9 cellular contexts compared by ENCODE assay signal in the genomic region with DNA sequence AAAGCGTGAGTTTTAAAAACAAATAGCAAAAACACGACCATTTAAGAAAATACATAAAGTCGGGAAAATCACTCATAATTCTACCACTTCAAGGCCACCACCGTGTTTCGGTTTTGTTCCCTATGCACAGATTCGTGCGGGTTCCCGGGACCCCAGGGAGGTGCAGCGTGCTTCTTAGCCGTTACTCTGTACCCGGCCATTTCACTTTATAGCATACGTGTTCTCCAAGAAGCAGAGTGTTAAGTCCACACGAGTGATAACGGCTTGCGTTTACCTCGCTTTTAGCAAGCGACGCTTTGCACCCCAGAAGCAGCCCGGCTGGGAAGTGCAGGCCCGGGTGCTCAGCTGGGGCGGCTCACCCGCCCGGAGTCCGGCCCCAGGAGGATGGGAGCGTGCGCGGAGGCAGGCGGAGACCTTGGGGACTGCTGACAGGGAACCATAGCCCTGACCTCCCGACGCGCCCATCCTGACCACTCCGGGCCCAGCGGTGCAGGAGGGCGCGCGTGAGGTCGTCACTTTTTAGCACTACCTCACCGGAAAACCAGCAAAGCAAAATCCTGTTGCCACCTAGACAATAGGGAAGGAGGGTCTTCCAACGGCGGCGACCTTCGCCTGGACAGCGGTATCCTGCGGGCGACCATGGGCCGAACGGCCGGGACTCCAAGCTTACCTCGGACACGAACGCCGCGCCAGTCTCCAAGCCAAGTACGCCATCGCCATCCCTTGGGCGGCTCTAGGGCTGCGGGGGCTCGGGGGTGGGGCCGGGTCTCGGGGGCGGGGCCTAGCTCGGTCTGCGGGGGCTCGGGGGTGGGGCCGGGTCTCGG. TPM values are rescaled to one million over a fixed set of nuclear protein-coding genes. Genes with fewer than 3 reads are reported as not detected.
DNase-seq lines count a peak whose midpoint lies in the region; ATAC-seq, FAIRE-seq and TF ChIP-seq lines count a peak whose summit lies in the region.
"Had no signal": no experiment of that assay in that cellular context is flagged by ENCODE, and none has a peak within 500 bp of the region (broad histone marks: within the 10 kb centered on the region; RNA-seq: fewer than 3 reads in every experiment).

A gene with protein sequence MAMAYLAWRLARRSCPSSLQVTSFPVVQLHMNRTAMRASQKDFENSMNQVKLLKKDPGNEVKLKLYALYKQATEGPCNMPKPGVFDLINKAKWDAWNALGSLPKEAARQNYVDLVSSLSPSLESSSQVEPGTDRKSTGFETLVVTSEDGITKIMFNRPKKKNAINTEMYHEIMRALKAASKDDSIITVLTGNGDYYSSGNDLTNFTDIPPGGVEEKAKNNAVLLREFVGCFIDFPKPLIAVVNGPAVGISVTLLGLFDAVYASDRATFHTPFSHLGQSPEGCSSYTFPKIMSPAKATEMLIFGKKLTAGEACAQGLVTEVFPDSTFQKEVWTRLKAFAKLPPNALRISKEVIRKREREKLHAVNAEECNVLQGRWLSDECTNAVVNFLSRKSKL (minus strand): TSS at position 735 of the 824 bp plus-strand sequence. CDS start 15 bp downstream, at position 720.

- in situ Hi-C loops in Panc1 (cut with HindIII; ENCODE audit: low pct_unique_long_range_greater_than_20kb, low sequenced_read_pairs): no loop called here

- H3K36me3 Mint-ChIP-seq in CD4-positive, alpha-beta memory T cell: peaks cover 26 to 36% of the 10 kb centered on the region in 2 donors

- no peaks in the 10 kb centered on the region for H3K9me3 ChIP-seq in CD4-positive, alpha-beta memory T cell (ENCODE audit: control insufficient read depth in 1 of 2, low read length in 2 of 2)
- H3K9me3 ChIP-seq in Panc1 (ENCODE audit: control insufficient read depth, insufficient read depth, low read depth, low read length) (no peaks in the 10 kb centered on the region), neuron (ENCODE audit: low read length) (peaks cover 2% of the 10 kb centered on the region), testis (no peaks in the 10 kb centered on the region)

- peaks cover 13% of the 10 kb centered on the region for H3K36me3 ChIP-seq in CD4-positive, alpha-beta memory T cell (ENCODE audit: insufficient read depth, low read length)
- H3K36me3 ChIP-seq in Panc1 (ENCODE audit: control insufficient read depth, insufficient read depth, low read length): no peaks in the 10 kb centered on the region; the same call in 1 of the 2 replicates
- peaks cover 14% of the 10 kb centered on the region for H3K36me3 ChIP-seq in neuron (ENCODE audit: insufficient read depth, low read length)
- no peaks in the 10 kb centered on the region for H3K36me3 ChIP-seq in testis (ENCODE audit: low read depth, missing control alignments)

- intact Hi-C loops in CD4-positive, alpha-beta memory T cell (cut with micrococcal nuclease): loop anchor here (1.0 to 5.0 kb wide), 11 partner anchors 78 to 1370 kb away; a partner anchor contains a TSS
- intact Hi-C loops in Panc1 (cut with micrococcal nuclease; ENCODE audit: unreplicated experiment) (no loop called here), testis (cut with DNase I; ENCODE audit: low total_unique reads) (no loop called here)

- peak within 1 kb of the TSS; percentile 95 for H2AFZ ChIP-seq in neuron (ENCODE audit: low read depth, low read length)

- H3K4me1 ChIP-seq in CD4-positive, alpha-beta memory T cell (ENCODE audit: insufficient read depth, low read length): peaks cover 28% of the 10 kb centered on the region
- H3K4me1 ChIP-seq in Panc1 (ENCODE audit: control insufficient read depth, insufficient read depth, low read length) (peaks cover 6% of the 10 kb centered on the region; the same call in 1 of the 2 replicates), neuron (ENCODE audit: insufficient read depth, low read length) (peaks cover 19% of the 10 kb centered on the region), testis (peaks cover 12% of the 10 kb centered on the region)

- ATAC-seq in GM19395 (IDR thresholded peaks at IDR 0.05; ENCODE audit: unreplicated experiment) (peak; percentile 58), HG03520 (IDR thresholded peaks at IDR 0.05; ENCODE audit: unreplicated experiment) (peak; percentile 38), Panc1 (peak; percentile 85)

- H3K4me3 ChIP-seq in CD4-positive, alpha-beta memory T cell (ENCODE audit: low read length in 2 of 2): peak within 1 kb of the TSS; percentile 59 to 72
- H3K4me3 ChIP-seq in Panc1 (ENCODE audit: low read depth in 2 of 2, low read length in 2 of 2): peak within 1 kb of the TSS; percentile 76 to 86
- H3K4me3 ChIP-seq in neuron (ENCODE audit: low read length): peak within 1 kb of the TSS; percentile 88
- peak within 1 kb of the TSS; percentile 85 to 89 for H3K4me3 ChIP-seq in testis

- peak within 1 kb of the TSS; percentile 89 to 95 (median 91) for H3K4me3 Mint-ChIP-seq in CD4-positive, alpha-beta memory T cell

- no peaks in the 10 kb centered on the region for H3K27me3 Mint-ChIP-seq in CD4-positive, alpha-beta memory T cell

- peaks cover 0 to 7% (median 0%) of the 10 kb centered on the region in 8 donors for H3K9me3 Mint-ChIP-seq in CD4-positive, alpha-beta memory T cell

- peaks cover 22 to 50% (median 36%) of the 10 kb centered on the region in 4 donors for H3K4me1 Mint-ChIP-seq in CD4-positive, alpha-beta memory T cell

- TF ChIP-seq CTCF in Panc1 (IDR thresholded peaks at IDR 0.05) (no peak), testis (IDR thresholded peaks at IDR 0.05) (no peak)

- peak in 1 of 5 donors; percentile 66 for DNase-seq in CD4-positive, alpha-beta memory T cell
- DNase-seq in Panc1 (ENCODE audit: low read depth, low spot score) (no peak), activated gamma-delta T cell (lab: John Stamatoyannopoulos, UW) (peak; percentile 48), frontal cortex (ENCODE audit: low spot score in 2 of 2) (peak; percentile 40 to 44), testis (no peak)

- no peak for FAIRE-seq in frontal cortex (lab: Jason Lieb, UNC)
- FAIRE-seq: colon had no signal

- peak within 1 kb of the TSS; percentile 71 for H3K27ac ChIP-seq in CD4-positive, alpha-beta memory T cell (ENCODE audit: low read depth, low read length)
- H3K27ac ChIP-seq in Panc1 (ENCODE audit: low read length) (peak within 1 kb of the TSS; percentile 88), testis (peak within 1 kb of the TSS; percentile 84 to 93)

- CTCF ChIA-PET in CD4-positive, alpha-beta memory T cell (lab: Charles Lee; ENCODE audit: partially characterized antibody): interaction anchor here (1.0 to 4.9 kb wide), 3 partner anchors 20 to 116 kb away, joined by 3 to 23 read pairs (median 15); a partner anchor contains a TSS
- CTCF ChIA-PET in Panc1 (lab: Charles Lee): interaction anchor here (0.7 to 0.9 kb wide), 2 partner anchors 15 to 20 kb away, joined by 3 to 10 read pairs; no protein-coding TSS in a partner anchor

- BruUV-seq in Panc1 (replicated peaks; lab: Mats Ljungman, UMichigan): no TSS peak

- no peak for TF ChIP-seq POLR2A in testis (IDR thresholded peaks at IDR 0.05)

- WGBS in testis, 2 donors: 1% methylated on average over 18 to 33 of the region's 66 CpGs

- H3K27me3 ChIP-seq in CD4-positive, alpha-beta memory T cell (ENCODE audit: insufficient read depth, low read length): no peaks in the 10 kb centered on the region
- H3K27me3 ChIP-seq in Panc1 (ENCODE audit: control insufficient read depth, insufficient read depth, low read length) (no peaks in the 10 kb centered on the region), neuron (ENCODE audit: insufficient read depth, low read length) (peaks cover 4% of the 10 kb centered on the region), testis (no peaks in the 10 kb centered on the region)

- POLR2A ChIA-PET in CD4-positive, alpha-beta memory T cell (lab: Charles Lee; ENCODE audit: partially characterized antibody): interaction anchor here (0.6 to 6.1 kb wide), 10 partner anchors 9 to 1370 kb away, joined by 3 to 101 read pairs (median 5); a partner anchor contains a TSS
- POLR2A ChIA-PET in Panc1 (lab: Charles Lee): interaction anchor here (0.6 to 0.7 kb wide), 3 partner anchors 14 to 925 kb away, joined by 3 to 5 read pairs (median 4); no protein-coding TSS in a partner anchor

- peak within 1 kb of the TSS; percentile 88 to 94 (median 93) for H3K27ac Mint-ChIP-seq in CD4-positive, alpha-beta memory T cell

RNA-seq across cellular contexts. Expression of the gene that starts here (rescaled TPM):
- total RNA-seq in CD4-positive, alpha-beta memory T cell: 10 to 100 TPM; 53.9 to 59.8 TPM
- polyA plus RNA-seq in CD4-positive, alpha-beta memory T cell: 10 to 100 TPM; 66.1 to 68.6 TPM
- 34.5 TPM for total RNA-seq in Panc1 (2021; ENCODE audit: unreplicated experiment)
- 31.6 TPM for polyA plus RNA-seq in Panc1 (2012; ENCODE audit: insufficient read length)
- total RNA-seq in frontal cortex: 24.1 TPM
- 10 to 100 TPM; 52.3 to 53.3 TPM for total RNA-seq in testis
- polyA plus RNA-seq in testis (ENCODE audit: insufficient read depth, low read depth, low replicate concordance): 57.2 TPM

Comparison
In these comparisons a context has a peak if more than half of its experiments do, and no peak if none do; other contexts are left out.
1. DNase-seq: peak in activated gamma-delta T cell (single experiment) and frontal cortex (2 of 2); none in Panc1 (single experiment) and testis (single experiment).
2. Peak in every context shown above with its lines, with median percentiles within 50 percentile points of each other: H3K27ac ChIP-seq, H3K4me3 ChIP-seq and ATAC-seq.